8 cellular contexts compared by ENCODE assay signal in genomic region chr6:142946924-142947701, GRCh38. TPM values are rescaled to one million over a fixed set of nuclear protein-coding genes. Genes with fewer than 3 reads are reported as not detected.
DNase-seq lines count a peak whose midpoint lies in the region; ATAC-seq and TF ChIP-seq lines count a peak whose summit lies in the region.

No MANE protein-coding gene starts in this region.

- peak in 1 of 3 experiments; percentile 18 for TF ChIP-seq CTCF in ascending aorta (IDR thresholded peaks at IDR 0.05)
- peak in 1 of 4 experiments; percentile 38 for TF ChIP-seq CTCF in sigmoid colon (IDR thresholded peaks at IDR 0.05)

- H3K4me3 ChIP-seq in ascending aorta = peak overlapping the region; percentile 74 to 92
- H3K4me3 ChIP-seq in sigmoid colon = peak overlapping the region; percentile 55 to 92 (median 78)

- H3K36me3 ChIP-seq in ascending aorta (no peaks in the 10 kb centered on the region), sigmoid colon (no peaks in the 10 kb centered on the region)

- peak; percentile 53 for ATAC-seq in GM19463 (IDR thresholded peaks at IDR 0.05; ENCODE audit: unreplicated experiment)
- ATAC-seq in HG03571 (IDR thresholded peaks at IDR 0.05; ENCODE audit: unreplicated experiment) = peak; percentile 44

- intact Hi-C loops in ascending aorta (cut with DNase I) (loop anchor here (1.0 to 5.0 kb wide), 8 partner anchors 20 to 730 kb away; partner anchors contain the start of genes AIG1 and PHACTR2), sigmoid colon (cut with DNase I) (loop anchor here (1.0 to 10.0 kb wide), 8 partner anchors 20 to 828 kb away; partner anchors contain the start of genes ADAT2, AIG1, NMBR and PEX3)

- H3K9me3 ChIP-seq in ascending aorta (no peaks in the 10 kb centered on the region), sigmoid colon (no peaks in the 10 kb centered on the region)

- H3K4me1 ChIP-seq in ascending aorta (peaks cover 6 to 11% of the 10 kb centered on the region in 2 donors), sigmoid colon (peaks cover 0 to 19% (median 15%) of the 10 kb centered on the region in 4 donors)

- DNase-seq in COLO668 (lab: John Stamatoyannopoulos, UW; ENCODE audit: unreplicated experiment) (peak; percentile 63), T-helper 22 cell (ENCODE audit: low read depth) (peak; percentile 85), ascending aorta (ENCODE audit: low spot score in 2 of 2) (peak; percentile 60 to 92), hippocampal formation (lab: John Stamatoyannopoulos, UW) (peak; percentile 28 to 70), sigmoid colon (peak; percentile 92), NCI-H1436 (lab: John Stamatoyannopoulos, UW) (no peak)

- peak overlapping the region; percentile 98 to 99 for H3K27ac ChIP-seq in ascending aorta
- peak overlapping the region; percentile 95 to 99 (median 99) for H3K27ac ChIP-seq in sigmoid colon

- TF ChIP-seq EP300 in sigmoid colon (IDR thresholded peaks at IDR 0.05) = peak in 2 of 4 donors; percentile 50 to 65

- no peaks in the 10 kb centered on the region for H3K27me3 ChIP-seq in ascending aorta
- H3K27me3 ChIP-seq in sigmoid colon = no peaks in the 10 kb centered on the region

- 1% methylated on average over 76 of the region's 76 CpGs for WGBS in sigmoid colon, 2 donors

- TF ChIP-seq POLR2A in sigmoid colon (IDR thresholded peaks at IDR 0.05) = no peak

RNA-seq across cellular contexts. Expression of gene HIVEP2, which starts 2.1 kb away (rescaled TPM):
- total RNA-seq in ascending aorta (14.5 TPM), sigmoid colon (10 to 100 TPM; 11.5 to 21.7 (median 15.0) TPM)
- polyA plus RNA-seq in sigmoid colon = 1 to 10 TPM; 1.8 to 7.3 (median 2.4) TPM
